In the genomic region with DNA sequence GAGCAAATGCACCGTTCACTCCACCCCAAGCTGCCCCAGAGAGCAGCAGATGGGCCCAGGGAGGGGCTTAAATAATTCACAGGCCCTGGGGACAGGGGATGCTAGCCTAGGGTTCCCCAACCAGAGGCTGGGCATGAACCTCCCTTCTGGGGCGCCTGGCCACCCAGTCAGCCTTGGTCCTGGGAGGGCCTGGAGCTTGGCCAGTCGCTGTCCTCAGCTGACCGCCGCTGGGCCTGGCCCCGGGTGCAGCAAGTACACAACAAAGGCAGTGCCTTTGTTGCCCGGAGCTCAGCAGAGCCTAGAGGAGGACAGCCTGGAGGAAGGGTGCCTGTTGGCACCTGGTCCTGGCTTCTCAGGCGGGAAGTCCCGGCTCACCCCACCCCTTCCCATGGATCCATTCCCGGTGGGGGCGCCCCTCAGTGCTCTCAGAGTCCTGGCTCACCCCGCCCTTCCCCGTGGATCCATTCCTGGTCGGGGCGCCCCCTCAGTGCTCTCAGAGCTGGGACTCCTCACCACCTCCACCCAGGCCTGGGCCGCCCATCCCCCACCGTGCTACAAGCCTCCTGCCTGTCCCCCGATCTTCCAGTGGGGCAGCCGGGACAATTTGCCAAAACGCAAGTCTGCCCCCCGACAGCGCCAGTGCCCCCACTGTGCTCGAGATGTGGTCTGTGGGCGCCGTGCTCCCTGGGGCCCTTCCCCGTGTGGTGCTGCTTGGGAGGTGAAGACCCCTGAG, we compare ENCODE assay signal across 2 cellular contexts.
TF ChIP-seq lines count a peak whose summit lies in the region.

No MANE protein-coding gene starts in this region.

TF ChIP-seq in A549, 52 proteins besides CTCF, POLR2A, EP300 and RAD21:
- TF ChIP-seq ZFP36 (IDR thresholded peaks at IDR 0.05; ENCODE audit: borderline replicate concordance, partially characterized antibody) (peak; percentile 25), JUNB (IDR thresholded peaks at IDR 0.05) (no peak)
TF ChIP-seq in A549: peak in this region for 1.

TF ChIP-seq in IMR-90, 13 proteins besides CTCF, POLR2A, EP300 and RAD21:
- TF ChIP-seq RCOR1 (IDR thresholded peaks at IDR 0.05; ENCODE audit: insufficient replicate concordance, low read length), result no peak
- no peak for TF ChIP-seq CHD1 (IDR thresholded peaks at IDR 0.05; ENCODE audit: low read depth, low read length)
- no peak for TF ChIP-seq BHLHE40 (IDR thresholded peaks at IDR 0.05; ENCODE audit: low read depth, low read length)
- no peak for TF ChIP-seq RFX5 (IDR thresholded peaks at IDR 0.05; ENCODE audit: low read depth, low read length)
